Comparison of ENCODE assay signal across 19 cellular contexts in genomic region chr2:163665051-163665450, GRCh38.
"Had no signal": no experiment of that assay in that cellular context is flagged by ENCODE, and none has a peak within 500 bp of the region (broad histone marks: within the 10 kb centered on the region; RNA-seq: fewer than 3 reads in every experiment).

No MANE protein-coding gene starts in this region.

- DNase-seq: activated CD4-positive, alpha-beta T cell treated with anti-CD3 and anti-CD28 coated beads for 36 hours; activated CD4-positive, alpha-beta T cell treated with anti-CD3 and anti-CD28 coated beads, Interleukin-2, amount 50 U/mL, for 48 hours; activated T-cell treated with anti-CD3 and anti-CD28 coated beads for 4 hours; colonic mucosa; endodermal cell; erythroblast; midbrain; occipital lobe; right cardiac atrium; stimulated activated CD4-positive, alpha-beta T cell treated with anti-CD3 and anti-CD28 coated beads, Interleukin-4, amount 100 ng/mL, for 4 hours; testis had no signal

- H3K27ac Mint-ChIP-seq: activated CD4-positive, alpha-beta T cell treated with anti-CD3 and anti-CD28 coated beads for 36 hours; activated naive CD8-positive, alpha-beta T cell; activated T-helper 1 cell treated with anti-CD3 and anti-CD28 coated beads, Interleukin-12 subunit alpha, Interleukin-12 subunit beta, Interleukin-2, Interleukin-4 antibody, amounts not matched to agents 30 ng/mL and 10 ng/mL and 1 ng/mL, durations not matched to agents 14 hours and 24 hours and 36 hours; endodermal cell; nephron; stimulated activated memory B cell treated with anti-CD40 and anti-IgM and Interleukin-4, amounts not matched to agents 10 μg/mL and 1 μg/mL and 100 μg/mL, for 72 hours; type B pancreatic cell had no signal

- H3K4me3 ChIP-seq: colonic mucosa, lung, prostate gland, testis had no signal

- H3K27ac ChIP-seq: colonic mucosa, prostate gland, testis had no signal

- H3K9me3 ChIP-seq: colonic mucosa, prostate gland, testis had no signal

- H3K4me1 Mint-ChIP-seq: activated CD4-positive, alpha-beta T cell treated with anti-CD3 and anti-CD28 coated beads for 36 hours; central memory CD8-positive, alpha-beta T cell; stimulated activated memory B cell treated with anti-CD40 and anti-IgM and Interleukin-4, amounts not matched to agents 10 μg/mL and 1 μg/mL and 100 μg/mL, for 72 hours had no signal

- ATAC-seq: activated CD4-positive, alpha-beta T cell treated with anti-CD3 and anti-CD28 coated beads for 36 hours; right cardiac atrium; stimulated activated memory B cell treated with anti-CD40 and anti-IgM and Interleukin-4, amounts not matched to agents 10 μg/mL and 1 μg/mL and 100 μg/mL, for 72 hours had no signal

- H3K27me3 Mint-ChIP-seq: activated CD4-positive, alpha-beta T cell treated with anti-CD3 and anti-CD28 coated beads for 36 hours; activated naive CD8-positive, alpha-beta T cell; central memory CD8-positive, alpha-beta T cell; stimulated activated memory B cell treated with anti-CD40 and anti-IgM and Interleukin-4, amounts not matched to agents 10 μg/mL and 1 μg/mL and 100 μg/mL, for 72 hours; type B pancreatic cell had no signal

- H3K4me3 Mint-ChIP-seq: activated CD4-positive, alpha-beta T cell treated with anti-CD3 and anti-CD28 coated beads for 36 hours; activated naive CD8-positive, alpha-beta T cell; activated T-helper 1 cell treated with anti-CD3 and anti-CD28 coated beads, Interleukin-12 subunit alpha, Interleukin-12 subunit beta, Interleukin-2, Interleukin-4 antibody, amounts not matched to agents 30 ng/mL and 10 ng/mL and 1 ng/mL, durations not matched to agents 14 hours and 24 hours and 36 hours; central memory CD8-positive, alpha-beta T cell; endodermal cell; nephron; stimulated activated memory B cell treated with anti-CD40 and anti-IgM and Interleukin-4, amounts not matched to agents 10 μg/mL and 1 μg/mL and 100 μg/mL, for 72 hours; type B pancreatic cell had no signal

- H3K4me1 ChIP-seq: colonic mucosa, prostate gland, testis had no signal

- H3K36me3 Mint-ChIP-seq: activated naive CD8-positive, alpha-beta T cell; stimulated activated memory B cell treated with anti-CD40 and anti-IgM and Interleukin-4, amounts not matched to agents 10 μg/mL and 1 μg/mL and 100 μg/mL, for 72 hours had no signal

- H3K36me3 ChIP-seq: colonic mucosa, prostate gland had no signal

- H3K27me3 ChIP-seq: colonic mucosa, testis had no signal

- H3K9me3 Mint-ChIP-seq: activated T-helper 1 cell treated with anti-CD3 and anti-CD28 coated beads, Interleukin-12 subunit alpha, Interleukin-12 subunit beta, Interleukin-2, Interleukin-4 antibody, amounts not matched to agents 30 ng/mL and 10 ng/mL and 1 ng/mL, durations not matched to agents 14 hours and 24 hours and 36 hours; nephron had no signal
